In the genomic region with DNA sequence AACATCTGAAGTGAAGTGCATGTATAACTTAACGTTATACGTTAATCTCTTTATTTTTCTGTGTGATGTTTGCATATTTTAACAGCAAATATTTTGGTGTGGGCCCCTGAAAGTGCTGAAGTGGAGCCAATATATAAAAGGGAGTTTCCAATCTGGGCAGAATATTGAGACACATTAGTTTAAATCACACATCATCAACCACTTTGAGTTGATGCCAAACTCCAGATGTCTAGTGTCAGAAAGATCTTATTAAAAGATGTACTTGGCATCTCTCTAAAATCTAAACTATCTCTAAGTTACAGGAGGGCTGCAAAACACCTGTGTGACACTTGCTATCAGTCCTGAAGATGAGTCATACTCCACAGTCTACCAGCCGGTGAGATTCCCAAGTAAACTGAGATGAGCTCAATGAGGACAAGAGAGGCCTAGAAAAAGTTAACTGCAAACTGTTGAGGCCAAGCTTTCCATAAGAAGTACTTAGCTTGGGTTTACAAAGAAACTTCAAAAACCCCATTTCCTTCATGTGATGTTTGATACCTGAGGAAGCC, we compare ENCODE assay signal across 18 cellular contexts. TPM values are rescaled to one million over a fixed set of nuclear protein-coding genes. Genes with fewer than 3 reads are reported as not detected.
DNase-seq lines count a peak whose midpoint lies in the region; ATAC-seq and TF ChIP-seq lines count a peak whose summit lies in the region.
"Had no signal": no experiment of that assay in that cellular context is flagged by ENCODE, and none has a peak within 500 bp of the region (broad histone marks: within the 10 kb centered on the region; RNA-seq: fewer than 3 reads in every experiment).

No MANE protein-coding gene starts in this region.

- 0 out of 2 replicates have a peak, but pooled peaks cover 4% of the 10 kb centered on the region for H3K79me2 ChIP-seq in PC-3 (ENCODE audit: low read length)
- H3K79me2 ChIP-seq in hepatocyte, result peaks cover 27% of the 10 kb centered on the region

- no peak for TF ChIP-seq POLR2A in vagina (IDR thresholded peaks at IDR 0.05)

- H3K9me2 ChIP-seq in PC-3 (replicated peaks; ENCODE audit: low read length), result no peaks in the 10 kb centered on the region
- no peaks in the 10 kb centered on the region for H3K9me2 ChIP-seq in hepatocyte (replicated peaks; ENCODE audit: insufficient read depth)

- H3K36me3 ChIP-seq in PC-3 (ENCODE audit: low read depth, low read length), result no peaks in the 10 kb centered on the region
- H3K36me3 ChIP-seq in hepatocyte (replicated peaks; ENCODE audit: insufficient read depth, low read depth), result no peaks in the 10 kb centered on the region
- no peaks in the 10 kb centered on the region for H3K36me3 ChIP-seq in vagina

- H3K9me3 ChIP-seq in PC-3 (ENCODE audit: low read length), result no peaks in the 10 kb centered on the region
- H3K9me3 ChIP-seq in hepatocyte (ENCODE audit: low read depth), result no peaks in the 10 kb centered on the region
- no peaks in the 10 kb centered on the region for H3K9me3 ChIP-seq in vagina
- H3K9me3 ChIP-seq: psoas muscle had no signal

- H3K27ac Mint-ChIP-seq in activated CD4-positive, alpha-beta T cell treated with anti-CD3 and anti-CD28 coated beads for 36 hours, result peak overlapping the region; percentile 1
- H3K27ac Mint-ChIP-seq: nephron progenitor cell had no signal

- no peak overlapping the region for H3K9ac ChIP-seq in PC-3 (ENCODE audit: low read length)

- H3K4me3 ChIP-seq in PC-3 (ENCODE audit: low read length) (no peak overlapping the region), hepatocyte (no peak overlapping the region), vagina (no peak overlapping the region)
- H3K4me3 ChIP-seq: psoas muscle had no signal

- no peaks in the 10 kb centered on the region for H3K27me3 Mint-ChIP-seq in activated CD4-positive, alpha-beta T cell treated with anti-CD3 and anti-CD28 coated beads for 36 hours
- H3K27me3 Mint-ChIP-seq: brain had no signal

- POLR2A ChIA-PET in activated CD4-positive, alpha-beta T cell treated with anti-CD3 and anti-CD28 coated beads for 36 hours (lab: Charles Lee), result no interaction called here
- POLR2A ChIA-PET in PC-3 (lab: Charles Lee; ENCODE audit: unreplicated experiment), result no interaction called here

- intact Hi-C loops in activated CD4-positive, alpha-beta T cell treated with anti-CD3 and anti-CD28 coated beads for 36 hours (cut with DNase I, micrococcal nuclease), result no loop called here
- intact Hi-C loops in PC-3 (cut with micrococcal nuclease) (loop anchor here (5.0 kb wide), 1 partner anchor 72 kb away; no protein-coding TSS in a partner anchor), vagina (cut with DNase I) (no loop called here)

- CTCF ChIA-PET in activated CD4-positive, alpha-beta T cell treated with anti-CD3 and anti-CD28 coated beads for 36 hours (lab: Charles Lee), result no interaction called here
- CTCF ChIA-PET in PC-3 (lab: Charles Lee), result no interaction called here

- H2AFZ ChIP-seq in PC-3 (ENCODE audit: low read length), result no peak overlapping the region
- no peak overlapping the region for H2AFZ ChIP-seq in hepatocyte

- BruUV-seq in PC-3 (replicated peaks; lab: Mats Ljungman, UMichigan), result no TSS peak

- ATAC-seq in activated CD4-positive, alpha-beta T cell treated with anti-CD3 and anti-CD28 coated beads for 36 hours, result no peak
- ATAC-seq in PC-3, result 0 out of 2 replicates have a peak, but pooled peaks have one; percentile 34

- TF ChIP-seq CTCF in PC-3 (conservative IDR thresholded peaks at IDR 0.05; ENCODE audit: low read depth, low read length) (no peak), hepatocyte (IDR thresholded peaks at IDR 0.05; ENCODE audit: poor library complexity) (no peak), vagina (IDR thresholded peaks at IDR 0.05) (no peak)

- H3K27me3 ChIP-seq in PC-3 (ENCODE audit: low read length), result no peaks in the 10 kb centered on the region
- H3K27me3 ChIP-seq in hepatocyte, result no peaks in the 10 kb centered on the region
- no peaks in the 10 kb centered on the region for H3K27me3 ChIP-seq in vagina

- no peak overlapping the region for H3K4me3 Mint-ChIP-seq in activated CD4-positive, alpha-beta T cell treated with anti-CD3 and anti-CD28 coated beads for 36 hours
- H3K4me3 Mint-ChIP-seq: brain, nephron progenitor cell had no signal

- H3K4me2 ChIP-seq in PC-3 (ENCODE audit: low read length) (no peak overlapping the region), hepatocyte (no peak overlapping the region)

- H3K4me1 ChIP-seq in PC-3 (ENCODE audit: insufficient read depth, low read length), result peaks cover 30% of the 10 kb centered on the region
- peaks cover 8% of the 10 kb centered on the region for H3K4me1 ChIP-seq in hepatocyte (ENCODE audit: insufficient read depth)
- peaks cover 46% of the 10 kb centered on the region for H3K4me1 ChIP-seq in vagina

- H4K20me1 ChIP-seq in PC-3 (ENCODE audit: low read length), result no peaks in the 10 kb centered on the region
- H4K20me1 ChIP-seq in hepatocyte (ENCODE audit: insufficient read depth, poor library complexity, severe bottlenecking), result no peaks in the 10 kb centered on the region

- H3K4me1 Mint-ChIP-seq in activated CD4-positive, alpha-beta T cell treated with anti-CD3 and anti-CD28 coated beads for 36 hours, result peaks cover 32% of the 10 kb centered on the region

- H3K27ac ChIP-seq in PC-3 (ENCODE audit: low read length) (no peak overlapping the region), hepatocyte (no peak overlapping the region), vagina (peak overlapping the region; percentile 62)
- H3K27ac ChIP-seq: epithelial cell of prostate, psoas muscle had no signal

- WGBS in hepatocyte (ENCODE audit: low lambda C conversion rate, missing lambda C conversion rate), result 50% methylated on average over 3 of the region's 3 CpGs

- peaks cover 4% of the 10 kb centered on the region for H3F3A ChIP-seq in PC-3 (ENCODE audit: low read length, unreplicated experiment)

- no peak for DNase-seq in activated CD4-positive, alpha-beta T cell treated with anti-CD3 and anti-CD28 coated beads for 36 hours
- no peak for DNase-seq in activated CD4-positive, alpha-beta T cell treated with anti-CD3 and anti-CD28 coated beads, Interleukin-2, amount 50 U/mL, for 48 hours
- peak; percentile 40 for DNase-seq in PC-3
- peak; percentile 40 for DNase-seq in hepatocyte (ENCODE audit: low spot score)
- DNase-seq in vagina (ENCODE audit: extremely low spot score in 2 of 2), result no peak
- DNase-seq in stimulated activated naive CD4-positive, alpha-beta T cell (lab: John Stamatoyannopoulos, UW), result no peak
- DNase-seq in NCI-H1436 (lab: John Stamatoyannopoulos, UW), result no peak
- DNase-seq in AG20443 (ENCODE audit: low spot score), result no peak
- DNase-seq: activated naive CD4-positive, alpha-beta T cell treated with anti-CD3 and anti-CD28 coated beads, Interleukin-2, amount 50 U/mL, for 16 hours; glutamatergic neuron; mammary epithelial cell; NCI-H69; nephron progenitor cell; psoas muscle; stimulated activated CD4-positive, alpha-beta T cell treated with anti-CD3 and anti-CD28 coated beads, Interleukin-12 subunit alpha, Interleukin-12 subunit beta, amount 100 ng/mL, for 4 hours; stimulated activated naive CD4-positive, alpha-beta T cell treated with Interleukin-2 at 50 U/mL for 16 hours had no signal

- no peaks in the 10 kb centered on the region for H3K9me3 Mint-ChIP-seq in activated CD4-positive, alpha-beta T cell treated with anti-CD3 and anti-CD28 coated beads for 36 hours (ENCODE audit: low read depth)
- H3K9me3 Mint-ChIP-seq: brain, nephron progenitor cell had no signal

- peaks cover 11% of the 10 kb centered on the region for H3K36me3 Mint-ChIP-seq in activated CD4-positive, alpha-beta T cell treated with anti-CD3 and anti-CD28 coated beads for 36 hours (ENCODE audit: low read depth)

RNA-seq across cellular contexts. Expression of gene JAZF1, which starts 11.4 kb away (rescaled TPM):
- total RNA-seq in activated CD4-positive, alpha-beta T cell treated with anti-CD3 and anti-CD28 coated beads for 36 hours, result 1 to 10 TPM; 5.2 to 6.9 TPM
- total RNA-seq in PC-3 (2014; rRNA removed) (2.2 and 2.3 TPM in 2 replicates), hepatocyte (8.7 and 12.1 TPM in 2 replicates), vagina (36.1 TPM)
- 8.9 and 9.5 TPM in 2 replicates for polyA plus RNA-seq in hepatocyte

Comparison
In these comparisons a context has a peak if more than half of its experiments do, and no peak if none do; other contexts are left out.
1. DNase-seq: peak in PC-3 (single experiment) and hepatocyte (single experiment); none in activated CD4-positive, alpha-beta T cell treated with anti-CD3 and anti-CD28 coated beads for 36 hours (single experiment), activated CD4-positive, alpha-beta T cell treated with anti-CD3 and anti-CD28 coated beads, Interleukin-2, amount 50 U/mL, for 48 hours (0 of 2), vagina (0 of 2), stimulated activated naive CD4-positive, alpha-beta T cell (0 of 6), NCI-H1436 (single experiment) and AG20443 (single experiment).